In the genomic region with DNA sequence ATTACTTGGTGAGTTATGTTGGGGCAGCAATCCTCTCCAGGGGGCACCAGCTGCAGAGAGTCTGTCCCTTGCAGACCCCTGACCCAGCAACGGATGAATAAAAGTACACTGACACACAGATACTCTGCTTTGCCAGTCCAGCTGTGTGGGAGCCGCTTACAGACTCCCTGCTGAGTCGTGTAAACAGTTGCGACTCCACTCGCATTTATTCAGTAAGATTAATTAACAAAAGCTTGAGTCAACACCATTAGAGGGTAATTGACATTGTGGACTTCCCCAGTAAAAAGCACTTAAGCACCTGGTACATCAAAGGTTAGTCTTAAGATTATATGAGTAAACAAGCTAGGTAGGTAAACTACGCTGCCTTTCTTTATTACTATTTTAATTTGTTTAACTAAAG, we compare ENCODE assay signal across 12 cellular contexts.
DNase-seq lines count a peak whose midpoint lies in the region; ATAC-seq and TF ChIP-seq lines count a peak whose summit lies in the region.
"Had no signal": no experiment of that assay in that cellular context is flagged by ENCODE, and none has a peak within 500 bp of the region (broad histone marks: within the 10 kb centered on the region; RNA-seq: fewer than 3 reads in every experiment).

No MANE protein-coding gene starts in this region.

- no peak overlapping the region for H3K4me3 ChIP-seq in choroid plexus epithelial cell (ENCODE audit: low read depth, low read length)

- no peak for TF ChIP-seq CTCF in choroid plexus epithelial cell (conservative IDR thresholded peaks at IDR 0.05; ENCODE audit: low read depth, low read length)

- peak; percentile 54 for DNase-seq in COLO668 (lab: John Stamatoyannopoulos, UW; ENCODE audit: unreplicated experiment)
- DNase-seq in NCI-H1092 treated with DMSO at 0.1 percent for 48 hours (lab: John Stamatoyannopoulos, UW) = peak; percentile 96
- peak; percentile 4 for DNase-seq in NCI-H2171 (lab: John Stamatoyannopoulos, UW)
- peak; percentile 50 for DNase-seq in choroid plexus epithelial cell (ENCODE audit: low read depth)
- DNase-seq in stimulated activated CD4-positive, alpha-beta T cell treated with anti-CD3 and anti-CD28 coated beads, Interleukin-12 subunit alpha, Interleukin-12 subunit beta, amount 100 ng/mL, for 4 hours = no peak
- DNase-seq: activated CD4-positive, alpha-beta T cell treated with anti-CD3 and anti-CD28 coated beads for 48 hours; effector memory CD8-positive, alpha-beta T cell; NCI-H446; T-helper 2 cell had no signal

- ATAC-seq in GM18519 (IDR thresholded peaks at IDR 0.05; ENCODE audit: low FRiP score, unreplicated experiment) = no peak
- ATAC-seq in HG02870 (IDR thresholded peaks at IDR 0.05; ENCODE audit: unreplicated experiment) = no peak
- ATAC-seq in GM18907 (IDR thresholded peaks at IDR 0.05; ENCODE audit: unreplicated experiment) = no peak
- ATAC-seq: effector memory CD8-positive, alpha-beta T cell had no signal
